In the genomic region with DNA sequence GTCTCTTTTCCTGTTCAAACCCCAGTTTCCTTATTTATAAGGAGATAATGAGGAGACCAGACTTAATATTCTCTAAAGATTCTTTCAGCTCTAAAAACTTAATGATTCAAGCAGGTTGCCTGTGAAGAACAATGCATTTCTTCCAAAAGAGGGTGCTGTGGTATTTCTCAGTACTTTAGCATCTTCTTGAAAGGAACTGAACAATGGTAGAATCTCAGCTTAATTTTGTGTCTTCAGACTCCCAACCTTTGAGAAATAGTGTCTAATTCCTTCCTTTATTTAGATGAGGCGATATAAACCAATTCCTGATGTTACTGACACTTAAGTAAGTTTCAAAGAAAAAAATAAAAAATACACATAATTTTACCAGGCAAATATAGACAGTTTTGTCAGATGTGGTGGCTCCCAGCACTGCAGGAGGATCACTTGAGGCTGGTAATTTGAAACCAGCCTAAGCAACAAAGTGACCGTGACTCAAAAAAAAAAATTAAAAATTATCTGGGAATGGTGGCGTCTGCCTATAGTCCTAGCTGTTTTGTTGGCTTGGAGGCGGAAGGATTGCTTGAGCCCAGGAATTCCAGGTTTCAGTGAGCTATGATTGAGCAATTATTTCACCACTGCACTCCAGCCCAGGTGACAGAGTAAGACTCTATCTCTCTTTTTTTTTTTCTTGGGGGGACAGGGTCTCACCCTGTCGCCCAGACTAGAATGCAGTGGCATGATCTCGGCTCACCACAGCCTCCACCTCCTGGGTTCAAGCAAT, we compare ENCODE assay signal across 7 cellular contexts.
DNase-seq lines count a peak whose midpoint lies in the region; ATAC-seq and TF ChIP-seq lines count a peak whose summit lies in the region.

No MANE protein-coding gene starts in this region.

- peaks cover 33 to 44% of the 10 kb centered on the region in 2 donors for H3K4me1 Mint-ChIP-seq in natural killer cell treated with Interleukin-12 subunit alpha and Interleukin-12 subunit beta and Interleukin-15 and Interleukin-18, amount 100 ng/mL, for 72 hours (ENCODE audit: low read depth in 2 of 2)
- peaks cover 8% of the 10 kb centered on the region for H3K4me1 Mint-ChIP-seq in activated naive CD8-positive, alpha-beta T cell treated with anti-CD3 and anti-CD28 coated beads, Interleukin-2, amount 50 U/mL, for 24 hours

- no peaks in the 10 kb centered on the region for H3K27me3 ChIP-seq in GM06990 (replicated peaks; ENCODE audit: control insufficient read depth, insufficient read depth, low read length)

- ATAC-seq in natural killer cell treated with Interleukin-12 subunit alpha and Interleukin-12 subunit beta and Interleukin-15 and Interleukin-18, amount 100 ng/mL, for 72 hours: peak in 1 of 2 donors; percentile 61
- ATAC-seq in GM19023 (IDR thresholded peaks at IDR 0.05; ENCODE audit: unreplicated experiment) (no peak), HG03439 (IDR thresholded peaks at IDR 0.05; ENCODE audit: unreplicated experiment) (no peak)
- ATAC-seq in activated naive CD8-positive, alpha-beta T cell treated with anti-CD3 and anti-CD28 coated beads, Interleukin-2, amount 50 U/mL, for 24 hours: no peak

- H3K9me3 Mint-ChIP-seq in natural killer cell treated with Interleukin-12 subunit alpha and Interleukin-12 subunit beta and Interleukin-15 and Interleukin-18, amount 100 ng/mL, for 72 hours: no peaks in the 10 kb centered on the region
- no peaks in the 10 kb centered on the region for H3K9me3 Mint-ChIP-seq in activated naive CD8-positive, alpha-beta T cell treated with anti-CD3 and anti-CD28 coated beads, Interleukin-2, amount 50 U/mL, for 24 hours

- H3K36me3 ChIP-seq in GM06990 (ENCODE audit: control insufficient read depth, insufficient read depth, low read length): no peaks in the 10 kb centered on the region; the same call in 1 of the 2 replicates

- H3K4me3 Mint-ChIP-seq in natural killer cell treated with Interleukin-12 subunit alpha and Interleukin-12 subunit beta and Interleukin-15 and Interleukin-18, amount 100 ng/mL, for 72 hours: peak overlapping the region; percentile 51
- no peak overlapping the region for H3K4me3 Mint-ChIP-seq in activated naive CD8-positive, alpha-beta T cell treated with anti-CD3 and anti-CD28 coated beads, Interleukin-2, amount 50 U/mL, for 24 hours

- H3K27ac Mint-ChIP-seq in natural killer cell treated with Interleukin-12 subunit alpha and Interleukin-12 subunit beta and Interleukin-15 and Interleukin-18, amount 100 ng/mL, for 72 hours: peak overlapping the region; percentile 75 to 91
- H3K27ac Mint-ChIP-seq in activated naive CD8-positive, alpha-beta T cell treated with anti-CD3 and anti-CD28 coated beads, Interleukin-2, amount 50 U/mL, for 24 hours: no peak overlapping the region

- H3K4me3 ChIP-seq in GM06990 (replicated peaks; ENCODE audit: low read depth, low read length) (no peak overlapping the region), NB4 (ENCODE audit: low read depth, low read length) (no peak overlapping the region), choroid plexus epithelial cell (ENCODE audit: low read depth, low read length) (no peak overlapping the region)

- TF ChIP-seq CTCF in GM06990 (IDR thresholded peaks at IDR 0.05; ENCODE audit: insufficient read depth, low read length, poor library complexity, severe bottlenecking): peak; percentile 31
- no peak for TF ChIP-seq CTCF in NB4 (IDR thresholded peaks at IDR 0.05; ENCODE audit: low read depth, low read length)
- TF ChIP-seq CTCF in choroid plexus epithelial cell (conservative IDR thresholded peaks at IDR 0.05; ENCODE audit: low read depth, low read length): peak; percentile 64

- no peak for DNase-seq in GM06990 (ENCODE audit: extremely low read depth, insufficient read length)
- peak; percentile 32 for DNase-seq in NB4 (ENCODE audit: low read depth)
- peak; percentile 89 for DNase-seq in choroid plexus epithelial cell (ENCODE audit: low read depth)
- DNase-seq in natural killer cell treated with Interleukin-12 subunit alpha and Interleukin-12 subunit beta and Interleukin-15 and Interleukin-18, amount 100 ng/mL, for 72 hours (ENCODE audit: low spot score): no peak
- no peak for DNase-seq in activated naive CD8-positive, alpha-beta T cell treated with anti-CD3 and anti-CD28 coated beads, Interleukin-2, amount 50 U/mL, for 24 hours

- TF ChIP-seq POLR2A in NB4 (IDR thresholded peaks at IDR 0.05; ENCODE audit: extremely low read depth, insufficient read length): no peak

- H3K27me3 Mint-ChIP-seq in natural killer cell treated with Interleukin-12 subunit alpha and Interleukin-12 subunit beta and Interleukin-15 and Interleukin-18, amount 100 ng/mL, for 72 hours: no peaks in the 10 kb centered on the region
- no peaks in the 10 kb centered on the region for H3K27me3 Mint-ChIP-seq in activated naive CD8-positive, alpha-beta T cell treated with anti-CD3 and anti-CD28 coated beads, Interleukin-2, amount 50 U/mL, for 24 hours

- H3K36me3 Mint-ChIP-seq in natural killer cell treated with Interleukin-12 subunit alpha and Interleukin-12 subunit beta and Interleukin-15 and Interleukin-18, amount 100 ng/mL, for 72 hours: peaks cover 10% of the 10 kb centered on the region
- H3K36me3 Mint-ChIP-seq in activated naive CD8-positive, alpha-beta T cell treated with anti-CD3 and anti-CD28 coated beads, Interleukin-2, amount 50 U/mL, for 24 hours (ENCODE audit: low read depth): peaks cover 8% of the 10 kb centered on the region

Comparison
In these comparisons a context has a peak if more than half of its experiments do, and no peak if none do; other contexts are left out.
1. DNase-seq: peak in NB4 (single experiment) and choroid plexus epithelial cell (single experiment); none in GM06990 (single experiment), natural killer cell treated with Interleukin-12 subunit alpha and Interleukin-12 subunit beta and Interleukin-15 and Interleukin-18, amount 100 ng/mL, for 72 hours (single experiment) and activated naive CD8-positive, alpha-beta T cell treated with anti-CD3 and anti-CD28 coated beads, Interleukin-2, amount 50 U/mL, for 24 hours (single experiment).